In the genomic region with DNA sequence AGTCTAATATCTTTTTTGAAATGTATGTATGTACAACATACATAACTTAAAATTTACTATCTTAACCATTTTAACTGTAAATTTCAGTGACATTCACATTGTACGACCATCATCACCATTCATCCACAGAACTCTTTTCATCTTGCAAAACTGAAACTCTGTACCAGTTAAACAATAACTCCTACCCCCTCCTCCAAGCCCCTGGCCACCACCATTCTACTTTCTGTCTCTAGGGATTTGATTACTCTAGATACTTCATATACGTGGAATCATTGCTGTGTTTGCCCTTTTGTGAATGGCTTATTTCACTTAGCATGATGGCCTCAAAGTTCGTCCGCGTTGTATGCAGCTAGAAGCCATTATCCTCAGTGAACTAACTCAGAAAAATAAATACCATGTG, we compare ENCODE assay signal across 15 cellular contexts.
DNase-seq lines count a peak whose midpoint lies in the region; ATAC-seq, FAIRE-seq and TF ChIP-seq lines count a peak whose summit lies in the region.
"Had no signal": no experiment of that assay in that cellular context is flagged by ENCODE, and none has a peak within 500 bp of the region (broad histone marks: within the 10 kb centered on the region; RNA-seq: fewer than 3 reads in every experiment).

No MANE protein-coding gene starts in this region.

- no peak overlapping the region for H3K4me3 ChIP-seq in WERI-Rb-1 (ENCODE audit: low read depth, low read length)
- H3K4me3 ChIP-seq: BLaER1 treated with 17β-estradiol and CSF1 and Interleukin-3, amounts not matched to agents 10 nM and 100 nM; GM23338 had no signal

- DNase-seq in urothelium cell line (ENCODE audit: low spot score) (no peak), NCI-H748 treated with DMSO at 0.1 percent for 48 hours (lab: John Stamatoyannopoulos, UW) (no peak), GM10248 (ENCODE audit: extremely low spot score) (no peak), WERI-Rb-1 (no peak)
- DNase-seq: ACHN; CD4-positive, CD25-positive, alpha-beta regulatory T cell; DMS 273 treated with DMSO at 0.1 percent for 48 hours; H7 had no signal

- FAIRE-seq in urothelium cell line (lab: Jason Lieb, UNC): peak; percentile 84
- FAIRE-seq: GM12891 had no signal

- TF ChIP-seq CTCF in GM10248 (IDR thresholded peaks at IDR 0.05; ENCODE audit: control extremely low read depth, extremely low read depth, low read depth, missing control alignments): no peak
- no peak for TF ChIP-seq CTCF in WERI-Rb-1 (IDR thresholded peaks at IDR 0.05; ENCODE audit: low read depth, low read length)

- H3K27ac ChIP-seq in WERI-Rb-1: no peak overlapping the region
- H3K27ac ChIP-seq: BLaER1 treated with 17β-estradiol and CSF1 and Interleukin-3, amounts not matched to agents 10 nM and 100 nM; HL-60 had no signal

- CTCF ChIA-PET in GM10248 (lab: Yijun Ruan, JAX): no interaction called here

- ATAC-seq in GM18861 (IDR thresholded peaks at IDR 0.05; ENCODE audit: unreplicated experiment): peak; percentile 64
- ATAC-seq in HG02642 (IDR thresholded peaks at IDR 0.05; ENCODE audit: poor library complexity, unreplicated experiment): peak; percentile 47
- ATAC-seq in HG03342 (IDR thresholded peaks at IDR 0.05; ENCODE audit: unreplicated experiment): peak; percentile 62
- ATAC-seq: GM23338 had no signal

- H3K36me3 ChIP-seq in WERI-Rb-1: no peaks in the 10 kb centered on the region
- H3K36me3 ChIP-seq: BLaER1 treated with 17β-estradiol and CSF1 and Interleukin-3, amounts not matched to agents 10 nM and 100 nM had no signal

- POLR2A ChIA-PET in GM10248 (lab: Yijun Ruan, JAX): no interaction called here

- H3K27me3 ChIP-seq in WERI-Rb-1 (ENCODE audit: insufficient read depth, low read depth, severe bottlenecking): no peaks in the 10 kb centered on the region
- H3K27me3 ChIP-seq: BLaER1 treated with 17β-estradiol and CSF1 and Interleukin-3, amounts not matched to agents 10 nM and 100 nM had no signal

- no peaks in the 10 kb centered on the region for H3K9me3 ChIP-seq in WERI-Rb-1 (ENCODE audit: severe bottlenecking)
